In genomic region chr1:51901151-51901550, GRCh38 we compare ENCODE assay signal across 1 cellular context.
TF ChIP-seq lines count a peak whose summit lies in the region.

No MANE protein-coding gene starts in this region.

TF ChIP-seq in IMR-90, 13 proteins besides CTCF, POLR2A, EP300 and RAD21 (continued from another document):
- no peak for TF ChIP-seq USF2 (IDR thresholded peaks at IDR 0.05; ENCODE audit: low read depth, low read length)
- TF ChIP-seq MAZ (IDR thresholded peaks at IDR 0.05; ENCODE audit: borderline replicate concordance, low read depth, low read length) = no peak
- TF ChIP-seq CHD1 (IDR thresholded peaks at IDR 0.05; ENCODE audit: low read depth, low read length) = no peak
TF ChIP-seq in IMR-90: peak in this region for 0.
